8 cellular contexts compared by ENCODE assay signal in genomic region chr16:27242868-27243590, GRCh38. TPM values are rescaled to one million over a fixed set of nuclear protein-coding genes. Genes with fewer than 3 reads are reported as not detected.
DNase-seq lines count a peak whose midpoint lies in the region; ATAC-seq and TF ChIP-seq lines count a peak whose summit lies in the region.

No MANE protein-coding gene starts in this region.

- ATAC-seq in activated CD4-positive, alpha-beta T cell treated with anti-CD3 and anti-CD28 coated beads for 36 hours, result peak; percentile 17
- ATAC-seq in HG03139 (IDR thresholded peaks at IDR 0.05; ENCODE audit: unreplicated experiment), result no peak

- peaks cover 90% of the 10 kb centered on the region for H3K4me1 Mint-ChIP-seq in activated CD4-positive, alpha-beta T cell treated with anti-CD3 and anti-CD28 coated beads for 36 hours

- peak overlapping the region; percentile 35 for H3K4me3 Mint-ChIP-seq in activated CD4-positive, alpha-beta T cell treated with anti-CD3 and anti-CD28 coated beads for 36 hours

- H3K27me3 Mint-ChIP-seq in activated CD4-positive, alpha-beta T cell treated with anti-CD3 and anti-CD28 coated beads for 36 hours, result no peaks in the 10 kb centered on the region

- DNase-seq in activated CD4-positive, alpha-beta T cell treated with anti-CD3 and anti-CD28 coated beads for 36 hours, result peak; percentile 52
- no peak for DNase-seq in activated CD4-positive, alpha-beta T cell treated with anti-CD3 and anti-CD28 coated beads for 1 hour
- DNase-seq in SJCRH30 (peak; percentile 84 to 89), colonic mucosa (no peak), medulla oblongata (ENCODE audit: extremely low spot score) (peak; percentile 66), testis (peak; percentile 40), NCI-H2196 (lab: John Stamatoyannopoulos, UW; ENCODE audit: unreplicated experiment) (no peak)

- H3K4me1 ChIP-seq in SJCRH30 (peaks cover 17% of the 10 kb centered on the region), colonic mucosa (peaks cover 27% of the 10 kb centered on the region), testis (peaks cover 33% of the 10 kb centered on the region)

- CTCF ChIA-PET in activated CD4-positive, alpha-beta T cell treated with anti-CD3 and anti-CD28 coated beads for 36 hours (lab: Charles Lee), result interaction anchor here (0.7 to 1.5 kb wide), 5 partner anchors 8 to 73 kb away, joined by 3 to 5 read pairs (median 4); no protein-coding TSS in a partner anchor

- intact Hi-C loops in activated CD4-positive, alpha-beta T cell treated with anti-CD3 and anti-CD28 coated beads for 36 hours (cut with DNase I, micrococcal nuclease), result no loop called here
- intact Hi-C loops in colonic mucosa (cut with DNase I), result loop anchor here (10.0 kb wide), 1 partner anchor 212 kb away; no protein-coding TSS in a partner anchor
- intact Hi-C loops in testis (cut with DNase I; ENCODE audit: low total_unique reads), result no loop called here

- 41 to 46% methylated on average over 13 of the region's 13 CpGs for WGBS in testis, 2 donors

- H3K27ac Mint-ChIP-seq in activated CD4-positive, alpha-beta T cell treated with anti-CD3 and anti-CD28 coated beads for 36 hours, result peak overlapping the region; percentile 52

- H3K9ac ChIP-seq in colonic mucosa (ENCODE audit: low read depth in 2 of 2, low read length in 2 of 2), result peak overlapping the region; percentile 26 to 56

- H3K27me3 ChIP-seq in SJCRH30, result no peaks in the 10 kb centered on the region
- H3K27me3 ChIP-seq in colonic mucosa, result no peaks in the 10 kb centered on the region
- H3K27me3 ChIP-seq in testis, result no peaks in the 10 kb centered on the region

- POLR2A ChIA-PET in activated CD4-positive, alpha-beta T cell treated with anti-CD3 and anti-CD28 coated beads for 36 hours (lab: Charles Lee), result interaction anchor here (0.7 kb wide), 1 partner anchor 124 kb away, joined by 4 read pairs; no protein-coding TSS in a partner anchor

- peaks cover 5% of the 10 kb centered on the region for H3K9me3 Mint-ChIP-seq in activated CD4-positive, alpha-beta T cell treated with anti-CD3 and anti-CD28 coated beads for 36 hours (ENCODE audit: low read depth)

- peaks cover 56% of the 10 kb centered on the region for H3K36me3 Mint-ChIP-seq in activated CD4-positive, alpha-beta T cell treated with anti-CD3 and anti-CD28 coated beads for 36 hours (ENCODE audit: low read depth)

- H3K4me3 ChIP-seq in SJCRH30 (peak overlapping the region; percentile 52), colonic mucosa (no peak overlapping the region), testis (no peak overlapping the region)

- H3K27ac ChIP-seq in SJCRH30 (peak overlapping the region; percentile 93), colonic mucosa (peak overlapping the region; percentile 68), testis (peak overlapping the region; percentile 1 to 51)

- no peak for TF ChIP-seq POLR2A in testis (IDR thresholded peaks at IDR 0.05)

- H3K36me3 ChIP-seq in SJCRH30 (no peaks in the 10 kb centered on the region), colonic mucosa (no peaks in the 10 kb centered on the region), testis (ENCODE audit: low read depth, missing control alignments) (no peaks in the 10 kb centered on the region)

- TF ChIP-seq CTCF in colonic mucosa (IDR thresholded peaks at IDR 0.05), result no peak
- TF ChIP-seq CTCF in testis (IDR thresholded peaks at IDR 0.05), result no peak

- no peaks in the 10 kb centered on the region for H3K9me3 ChIP-seq in SJCRH30 (replicated peaks)
- H3K9me3 ChIP-seq in colonic mucosa, result no peaks in the 10 kb centered on the region
- H3K9me3 ChIP-seq in testis, result no peaks in the 10 kb centered on the region

RNA-seq across cellular contexts. Expression of gene NSMCE1, which starts 25.5 kb away (rescaled TPM):
- 100 to 1,000 TPM; 110 to 127 TPM for total RNA-seq in activated CD4-positive, alpha-beta T cell treated with anti-CD3 and anti-CD28 coated beads for 36 hours
- 38.3 and 39.5 TPM in 2 replicates for total RNA-seq in SJCRH30 (2014; rRNA removed; shearing (Covaris generic))
- total RNA-seq in colonic mucosa (10 to 100 TPM; 37.6 to 58.2 TPM), testis (10 to 100 TPM; 58.1 to 71.1 TPM)
- 135 TPM for polyA plus RNA-seq in testis (ENCODE audit: insufficient read depth, low read depth, low replicate concordance)

RNA-seq across cellular contexts. Expression of gene KDM8, which starts 39.7 kb away (rescaled TPM):
- 10 to 100 TPM in 1 of 2 experiments, 1 to 10 TPM in 1; 9.8 to 10.4 TPM for total RNA-seq in activated CD4-positive, alpha-beta T cell treated with anti-CD3 and anti-CD28 coated beads for 36 hours
- total RNA-seq in SJCRH30 (2014; rRNA removed; shearing (Covaris generic)), result 4.3 and 4.9 TPM in 2 replicates
- total RNA-seq in colonic mucosa (1 to 10 TPM; 5.2 to 7.1 TPM), testis (10 to 100 TPM in 1 of 2 donors, 1 to 10 TPM in 1; 8.3 to 14.7 TPM)
- polyA plus RNA-seq in testis (ENCODE audit: insufficient read depth, low read depth, low replicate concordance), result 5.7 TPM

Comparison
In these comparisons a context has a peak if more than half of its experiments do, and no peak if none do; other contexts are left out.
1. DNase-seq: peak in activated CD4-positive, alpha-beta T cell treated with anti-CD3 and anti-CD28 coated beads for 36 hours (single experiment), SJCRH30 (2 of 2), medulla oblongata (single experiment) and testis (single experiment); none in activated CD4-positive, alpha-beta T cell treated with anti-CD3 and anti-CD28 coated beads for 1 hour (single experiment), colonic mucosa (single experiment) and NCI-H2196 (single experiment).
2. H3K27ac ChIP-seq: peak in every context shown above with its lines; median percentile 93 in SJCRH30; 68 in colonic mucosa; 26 in testis.